19 cellular contexts compared by ENCODE assay signal in the genomic region with DNA sequence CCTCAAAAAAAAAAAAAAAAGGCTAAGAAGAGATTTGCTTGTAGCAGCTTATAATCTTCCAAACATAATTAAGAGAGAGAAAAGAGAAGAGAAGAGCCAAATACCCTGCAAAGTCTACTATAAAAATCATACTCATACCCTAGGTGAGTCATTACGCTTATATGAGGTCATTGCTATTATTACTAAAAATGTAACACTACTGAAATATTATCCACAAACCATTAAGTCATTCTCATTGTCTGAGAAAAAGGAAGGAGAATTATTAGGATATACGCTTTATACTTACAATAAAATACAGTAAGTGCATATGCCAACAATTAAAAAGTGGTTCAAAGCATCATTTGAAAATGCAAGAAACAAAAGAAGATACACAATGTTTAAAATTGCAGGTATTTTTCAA.
"Had no signal": no experiment of that assay in that cellular context is flagged by ENCODE, and none has a peak within 500 bp of the region (broad histone marks: within the 10 kb centered on the region; RNA-seq: fewer than 3 reads in every experiment).

No MANE protein-coding gene starts in this region.

- H3K4me1 ChIP-seq: colonic mucosa, thyroid gland had no signal

- H3K4me3 ChIP-seq: colonic mucosa, hepatocyte, left lung, thyroid gland had no signal

- DNase-seq: activated CD4-positive, alpha-beta memory T cell treated with anti-CD3 and anti-CD28 coated beads, Interleukin-2, amount 10 ng/mL, durations not matched to agents 7 days and 5 days; activated CD4-positive, alpha-beta T cell treated with anti-CD3 and anti-CD28 coated beads for 36 hours; activated effector memory CD4-positive, alpha-beta T cell treated with Interleukin-2 at 50 U/mL for 16 hours; activated naive CD4-positive, alpha-beta T cell treated with anti-CD3 and anti-CD28 coated beads, Interleukin-2, amount 50 U/mL, for 16 hours; activated T-cell treated with anti-CD3 and anti-CD28 coated beads, Interleukin-2, amount 50 U/mL, for 4 hours; central memory CD4-positive, alpha-beta T cell; colonic mucosa; effector CD8-positive, alpha-beta T cell; kidney; left lung; mammary epithelial cell; naive thymus-derived CD8-positive, alpha-beta T cell; posterior cingulate gyrus; retina; stimulated activated CD4-positive, alpha-beta T cell treated with anti-CD3 and anti-CD28 coated beads, Interleukin-2, amount 100 ng/mL, for 48 hours; stimulated activated naive B cell treated with anti-CD40 and anti-IgM and Interleukin-4, amounts not matched to agents 10 μg/mL and 1 μg/mL and 100 μg/mL, for 72 hours; T-helper 2 cell; thyroid gland had no signal

- H3K4me2 ChIP-seq: hepatocyte had no signal

- H3K27me3 ChIP-seq: colonic mucosa, hepatocyte, left lung, thyroid gland had no signal

- H3K79me2 ChIP-seq: hepatocyte had no signal

- H3K27ac ChIP-seq: colonic mucosa, hepatocyte, left lung, thyroid gland had no signal

- H3K36me3 ChIP-seq: colonic mucosa, left lung, thyroid gland had no signal

- H3K9me3 ChIP-seq: colonic mucosa, left lung, thyroid gland had no signal

- H2AFZ ChIP-seq: hepatocyte had no signal
